9 cellular contexts compared by ENCODE assay signal in genomic region chr7:75776295-75776971, GRCh38. TPM values are rescaled to one million over a fixed set of nuclear protein-coding genes. Genes with fewer than 3 reads are reported as not detected.
DNase-seq lines count a peak whose midpoint lies in the region; ATAC-seq, FAIRE-seq and TF ChIP-seq lines count a peak whose summit lies in the region.
"Had no signal": no experiment of that assay in that cellular context is flagged by ENCODE, and none has a peak within 500 bp of the region (broad histone marks: within the 10 kb centered on the region; RNA-seq: fewer than 3 reads in every experiment).

No MANE protein-coding gene starts in this region.

- no peak overlapping the region for H3K4me3 Mint-ChIP-seq in stimulated activated naive CD8-positive, alpha-beta T cell treated with anti-CD3 and anti-CD28 coated beads, Interleukin-15, amount 100 ng/mL, for 72 hours
- H3K4me3 Mint-ChIP-seq in nephron progenitor cell: no peak overlapping the region
- H3K4me3 Mint-ChIP-seq: dendritic cell treated with granulocyte-macrophage colony-stimulating factor and Interleukin-4, amounts not matched to agents 40 ng/mL and 50 ng/mL, for 4 days had no signal

- peak; percentile 99 for ATAC-seq in stimulated activated naive CD8-positive, alpha-beta T cell treated with anti-CD3 and anti-CD28 coated beads, Interleukin-15, amount 100 ng/mL, for 72 hours
- no peak for ATAC-seq in HG03025 (IDR thresholded peaks at IDR 0.05; ENCODE audit: low FRiP score, unreplicated experiment)

- peaks cover under 1% of the 10 kb centered on the region for H3K36me3 Mint-ChIP-seq in nephron progenitor cell (ENCODE audit: low read depth)

- H3K4me1 Mint-ChIP-seq in stimulated activated naive CD8-positive, alpha-beta T cell treated with anti-CD3 and anti-CD28 coated beads, Interleukin-15, amount 100 ng/mL, for 72 hours: peaks cover 49% of the 10 kb centered on the region
- peaks cover 38% of the 10 kb centered on the region for H3K4me1 Mint-ChIP-seq in nephron progenitor cell

- DNase-seq in A172 (ENCODE audit: low spot score): peak; percentile 91
- peak; percentile 93 for DNase-seq in LHCN-M2 (ENCODE audit: low read depth)
- DNase-seq in activated CD4-positive, alpha-beta T cell treated with anti-CD3 and anti-CD28 coated beads, Interleukin-2, amount 50 U/mL, for 48 hours: peak; percentile 53 to 69
- DNase-seq in fibroblast of the aortic adventitia (ENCODE audit: low read depth): peak; percentile 74
- DNase-seq in stimulated activated naive CD8-positive, alpha-beta T cell treated with anti-CD3 and anti-CD28 coated beads, Interleukin-15, amount 100 ng/mL, for 72 hours: peak; percentile 35 to 71
- DNase-seq in nephron progenitor cell: no peak
- DNase-seq in D721Med (ENCODE audit: insufficient read length, low spot score): no peak

- H3K4me3 ChIP-seq in fibroblast of the aortic adventitia (ENCODE audit: low read depth, low read length): no peak overlapping the region

- H3K9me3 Mint-ChIP-seq in stimulated activated naive CD8-positive, alpha-beta T cell treated with anti-CD3 and anti-CD28 coated beads, Interleukin-15, amount 100 ng/mL, for 72 hours: no peaks in the 10 kb centered on the region
- peaks cover 7% of the 10 kb centered on the region for H3K9me3 Mint-ChIP-seq in nephron progenitor cell
- H3K9me3 Mint-ChIP-seq: dendritic cell treated with granulocyte-macrophage colony-stimulating factor and Interleukin-4, amounts not matched to agents 40 ng/mL and 50 ng/mL, for 4 days had no signal

- TF ChIP-seq CTCF in fibroblast of the aortic adventitia (IDR thresholded peaks at IDR 0.05; ENCODE audit: insufficient read depth, low read length) (no peak), nephron progenitor cell (IDR thresholded peaks at IDR 0.05) (no peak), D721Med (IDR thresholded peaks at IDR 0.05; ENCODE audit: insufficient read depth, missing control alignments) (no peak)

- H3K27me3 Mint-ChIP-seq in stimulated activated naive CD8-positive, alpha-beta T cell treated with anti-CD3 and anti-CD28 coated beads, Interleukin-15, amount 100 ng/mL, for 72 hours: peaks cover 25% of the 10 kb centered on the region
- H3K27me3 Mint-ChIP-seq in nephron progenitor cell (ENCODE audit: low read depth, poor library complexity): peaks cover 7% of the 10 kb centered on the region

- H3K27ac Mint-ChIP-seq in stimulated activated naive CD8-positive, alpha-beta T cell treated with anti-CD3 and anti-CD28 coated beads, Interleukin-15, amount 100 ng/mL, for 72 hours: peak overlapping the region; percentile 6 to 39
- H3K27ac Mint-ChIP-seq in nephron progenitor cell: no peak overlapping the region

- FAIRE-seq in D721Med (lab: Jason Lieb, UNC): no peak

RNA-seq across cellular contexts. Expression of gene CCL26, which starts 4.4 kb away (rescaled TPM):
- total RNA-seq in A172 (2014; rRNA removed; shearing (Covaris generic)): 1.7 and 6.7 TPM in 2 replicates
- total RNA-seq in LHCN-M2 (2014; rRNA removed) (3.9 TPM in 1 of 2 replicates, not detected in the other), fibroblast of the aortic adventitia (ENCODE audit: low replicate concordance) (0.33 and 1.2 TPM in 2 replicates)
- polyA plus RNA-seq in LHCN-M2 (2012): 3.5 TPM

RNA-seq across cellular contexts. Expression of gene CCL24, which starts 37.2 kb away (rescaled TPM):
- 6.0 TPM in 1 of 2 replicates, not detected in the other for total RNA-seq in A172 (2014; rRNA removed; shearing (Covaris generic))
- total RNA-seq in LHCN-M2 (2014; rRNA removed) (not detected in 2 replicates), fibroblast of the aortic adventitia (ENCODE audit: low replicate concordance) (not detected in 2 replicates)
- not detected for polyA plus RNA-seq in LHCN-M2 (2012)

RNA-seq across cellular contexts. Expression of gene HIP1, which starts 37.7 kb away (rescaled TPM):
- 25.8 and 29.3 TPM in 2 replicates for total RNA-seq in A172 (2014; rRNA removed; shearing (Covaris generic))
- total RNA-seq in LHCN-M2 (2014; rRNA removed): 21.0 and 22.4 TPM in 2 replicates
- 6.7 TPM for polyA plus RNA-seq in LHCN-M2 (2012)
- 9.3 and 10.5 TPM in 2 replicates for total RNA-seq in fibroblast of the aortic adventitia (ENCODE audit: low replicate concordance)

Comparison
In these comparisons a context has a peak if more than half of its experiments do, and no peak if none do; other contexts are left out.
1. DNase-seq: peak in A172 (single experiment), LHCN-M2 (single experiment), activated CD4-positive, alpha-beta T cell treated with anti-CD3 and anti-CD28 coated beads, Interleukin-2, amount 50 U/mL, for 48 hours (2 of 2), fibroblast of the aortic adventitia (single experiment) and stimulated activated naive CD8-positive, alpha-beta T cell treated with anti-CD3 and anti-CD28 coated beads, Interleukin-15, amount 100 ng/mL, for 72 hours (2 of 2); none in nephron progenitor cell (single experiment) and D721Med (single experiment).